Comparison of ENCODE assay signal across 18 cellular contexts in the genomic region with DNA sequence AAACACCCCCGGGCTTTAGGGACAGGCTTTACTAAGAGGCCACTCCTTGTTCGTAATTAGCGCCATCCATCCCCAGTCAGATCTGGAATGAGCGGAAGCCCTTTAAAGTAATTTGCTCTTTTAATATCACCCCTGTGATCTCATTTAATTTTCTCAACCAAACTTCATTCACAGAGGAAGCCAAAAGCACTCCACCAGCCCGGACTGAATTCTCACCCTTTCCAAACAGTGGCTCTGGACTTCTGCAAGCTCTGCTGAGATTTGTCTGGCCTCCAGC. TPM values are rescaled to one million over a fixed set of nuclear protein-coding genes. Genes with fewer than 3 reads are reported as not detected.
DNase-seq lines count a peak whose midpoint lies in the region; ATAC-seq and TF ChIP-seq lines count a peak whose summit lies in the region.
"Had no signal": no experiment of that assay in that cellular context is flagged by ENCODE, and none has a peak within 500 bp of the region (broad histone marks: within the 10 kb centered on the region; RNA-seq: fewer than 3 reads in every experiment).

No MANE protein-coding gene starts in this region.

- H3K27ac ChIP-seq in right atrium auricular region, result peak overlapping the region; percentile 3 to 22
- peak overlapping the region in 35 of 59 donors; percentile 1 to 75 (median 40) for H3K27ac ChIP-seq in dorsolateral prefrontal cortex
- H3K27ac ChIP-seq in neural progenitor cell, result peak overlapping the region; percentile 67
- H3K27ac ChIP-seq: left lung, thoracic aorta had no signal

- DNase-seq in right atrium auricular region (ENCODE audit: low spot score) (no peak), cardiac septum (ENCODE audit: low spot score) (no peak), dorsolateral prefrontal cortex (no peak), neural progenitor cell (ENCODE audit: low spot score) (no peak), OCI-M1 (lab: John Stamatoyannopoulos, UW) (no peak), NCI-H82 treated with DMSO at 0.1 percent for 48 hours (lab: John Stamatoyannopoulos, UW; ENCODE audit: unreplicated experiment) (no peak), UCSD-AML1 (lab: John Stamatoyannopoulos, UW; ENCODE audit: unreplicated experiment) (no peak)
- DNase-seq: activated CD4-positive, alpha-beta T cell treated with anti-CD3 and anti-CD28 coated beads, Interleukin-2, amount 10 ng/mL, durations not matched to agents 7 days and 5 days; activated CD8-positive, alpha-beta memory T cell treated with anti-CD3 and anti-CD28 coated beads, Interleukin-2, amount 50 U/mL, for 48 hours; activated effector memory CD4-positive, alpha-beta T cell treated with anti-CD3 and anti-CD28 coated beads, Interleukin-2, amount 50 U/mL, for 16 hours; CD8-positive, alpha-beta memory T cell; DND-41; naive B cell; spleen; T-cell had no signal

- peaks cover 26% of the 10 kb centered on the region for H3F3A ChIP-seq in neural progenitor cell (ENCODE audit: low read depth)

- peaks cover 46% of the 10 kb centered on the region for H3K4me1 Mint-ChIP-seq in neural progenitor cell
- H3K4me1 Mint-ChIP-seq: activated CD4-positive, alpha-beta T cell treated with anti-CD3 and anti-CD28 coated beads, Interleukin-2, amount 10 ng/mL, durations not matched to agents 7 days and 5 days; CD8-positive, alpha-beta memory T cell; T-cell had no signal

- peak overlapping the region; percentile 50 for H3K27ac Mint-ChIP-seq in neural progenitor cell
- H3K27ac Mint-ChIP-seq: activated CD4-positive, alpha-beta T cell treated with anti-CD3 and anti-CD28 coated beads, Interleukin-2, amount 10 ng/mL, durations not matched to agents 7 days and 5 days; T-cell had no signal

- peak overlapping the region; percentile 11 for H3K4me2 ChIP-seq in neural progenitor cell

- peaks cover 2% of the 10 kb centered on the region for H3K27me3 Mint-ChIP-seq in neural progenitor cell (ENCODE audit: insufficient read depth, low read depth)

- intact Hi-C loops in cardiac septum (cut with DNase I), result no loop called here
- intact Hi-C loops in dorsolateral prefrontal cortex (cut with DNase I), result no loop called here

- H3K27me3 ChIP-seq in right atrium auricular region (no peaks in the 10 kb centered on the region), dorsolateral prefrontal cortex (no peaks in the 10 kb centered on the region), neural progenitor cell (no peaks in the 10 kb centered on the region)
- H3K27me3 ChIP-seq: left lung had no signal

- H3K4me3 ChIP-seq in right atrium auricular region (no peak overlapping the region), dorsolateral prefrontal cortex (peak overlapping the region in 1 of 59 donors; percentile 5), neural progenitor cell (no peak overlapping the region)
- H3K4me3 ChIP-seq: left lung, spleen, thoracic aorta had no signal

- H3K4me3 Mint-ChIP-seq in neural progenitor cell, result no peak overlapping the region
- H3K4me3 Mint-ChIP-seq: activated CD4-positive, alpha-beta T cell treated with anti-CD3 and anti-CD28 coated beads, Interleukin-2, amount 10 ng/mL, durations not matched to agents 7 days and 5 days; CD8-positive, alpha-beta memory T cell; naive B cell; T-cell had no signal

- H3K79me2 ChIP-seq in neural progenitor cell (ENCODE audit: low read depth), result no peaks in the 10 kb centered on the region

- TF ChIP-seq CTCF in right atrium auricular region (IDR thresholded peaks at IDR 0.05) (no peak), dorsolateral prefrontal cortex (IDR thresholded peaks at IDR 0.05 in 54 of 56, conservative IDR thresholded peaks at IDR 0.05 in 2 of 56; ENCODE audit: low read depth in 1 of 56, partially characterized antibody in 56 of 56) (no peak), neural progenitor cell (IDR thresholded peaks at IDR 0.05) (no peak)

- no peaks in the 10 kb centered on the region for H3K36me3 Mint-ChIP-seq in neural progenitor cell
- H3K36me3 Mint-ChIP-seq: CD8-positive, alpha-beta memory T cell; naive B cell; T-cell had no signal

- no peaks in the 10 kb centered on the region for H4K20me1 ChIP-seq in neural progenitor cell (ENCODE audit: low read depth)

- no peak overlapping the region for H2AFZ ChIP-seq in neural progenitor cell (replicated peaks)

- H3K9me3 ChIP-seq in right atrium auricular region (no peaks in the 10 kb centered on the region), neural progenitor cell (ENCODE audit: low read depth) (no peaks in the 10 kb centered on the region)
- H3K9me3 ChIP-seq: left lung, spleen, thoracic aorta had no signal

- peaks cover 0 to 81% of the 10 kb centered on the region in 2 donors for H3K4me1 ChIP-seq in right atrium auricular region
- peaks cover 59% of the 10 kb centered on the region for H3K4me1 ChIP-seq in neural progenitor cell

- H3K36me3 ChIP-seq in right atrium auricular region (no peaks in the 10 kb centered on the region), neural progenitor cell (no peaks in the 10 kb centered on the region)
- H3K36me3 ChIP-seq: left lung, spleen, thoracic aorta had no signal

- H3K9ac ChIP-seq in neural progenitor cell, result no peak overlapping the region

- no peaks in the 10 kb centered on the region for H3K9me3 Mint-ChIP-seq in neural progenitor cell
- H3K9me3 Mint-ChIP-seq: activated CD4-positive, alpha-beta T cell treated with anti-CD3 and anti-CD28 coated beads, Interleukin-2, amount 10 ng/mL, durations not matched to agents 7 days and 5 days; CD8-positive, alpha-beta memory T cell; naive B cell; T-cell had no signal

- ATAC-seq in GM18498 (IDR thresholded peaks at IDR 0.05; ENCODE audit: unreplicated experiment), result no peak
- ATAC-seq: T-cell had no signal

RNA-seq across cellular contexts. Expression of a gene that starts 43.1 kb away (rescaled TPM):
- total RNA-seq in right atrium auricular region (10 to 100 TPM; 10.9 to 29.2 TPM), cardiac septum (22.4 TPM), dorsolateral prefrontal cortex (10 to 100 TPM; 12.3 to 77.7 (median 23.7) TPM), neural progenitor cell (ENCODE audit: low replicate concordance) (3.3 and 9.2 TPM in 2 replicates)
- total RNA-seq: activated CD4-positive, alpha-beta T cell treated with anti-CD3 and anti-CD28 coated beads, Interleukin-2, amount 10 ng/mL, durations not matched to agents 7 days and 5 days had no signal

Comparison
In these comparisons a context has a peak if more than half of its experiments do, and no peak if none do; other contexts are left out.
1. H3K27ac ChIP-seq: peak in every context shown above with its lines; median percentile 67 in neural progenitor cell; 40 in dorsolateral prefrontal cortex; 12 in right atrium auricular region.